Comparison of ENCODE assay signal across 2 cellular contexts in genomic region chr11:110856340-110856739, GRCh38.
TF ChIP-seq lines count a peak whose summit lies in the region.

No MANE protein-coding gene starts in this region.

TF ChIP-seq in IMR-90, 13 proteins besides CTCF, POLR2A, EP300 and RAD21:
- TF ChIP-seq NFE2L2 (IDR thresholded peaks at IDR 0.05; ENCODE audit: low read depth, low read length) (no peak), MAZ (IDR thresholded peaks at IDR 0.05; ENCODE audit: borderline replicate concordance, low read depth, low read length) (no peak), ELK1 (IDR thresholded peaks at IDR 0.05; ENCODE audit: borderline replicate concordance, low read depth, low read length) (no peak), USF2 (IDR thresholded peaks at IDR 0.05; ENCODE audit: low read depth, low read length) (no peak), MAFK (IDR thresholded peaks at IDR 0.05; ENCODE audit: low read depth, low read length) (no peak), RCOR1 (IDR thresholded peaks at IDR 0.05; ENCODE audit: insufficient replicate concordance, low read length) (no peak), FOS (IDR thresholded peaks at IDR 0.05; ENCODE audit: low read depth, low read length) (no peak), MXI1 (IDR thresholded peaks at IDR 0.05; ENCODE audit: borderline replicate concordance, low read depth, low read length) (no peak), CHD1 (IDR thresholded peaks at IDR 0.05; ENCODE audit: low read depth, low read length) (no peak), BHLHE40 (IDR thresholded peaks at IDR 0.05; ENCODE audit: low read depth, low read length) (no peak), SMC3 (IDR thresholded peaks at IDR 0.05; ENCODE audit: low read depth, low read length) (no peak), RFX5 (IDR thresholded peaks at IDR 0.05; ENCODE audit: low read depth, low read length) (no peak), CEBPB (IDR thresholded peaks at IDR 0.05; ENCODE audit: low read depth, low read length) (no peak)
TF ChIP-seq in IMR-90: peak in this region for 0.

TF ChIP-seq in K562, 482 proteins besides CTCF, POLR2A, EP300 and RAD21:
- TF ChIP-seq FOXK2 (conservative IDR thresholded peaks at IDR 0.05 in 1 of 2, IDR thresholded peaks at IDR 0.05 in 1 of 2; ENCODE audit: low read depth in 2 of 2) (no peak), YY1 (IDR thresholded peaks at IDR 0.05; ENCODE audit: borderline replicate concordance in 1 of 3, control insufficient read depth in 1 of 3, extremely low read depth in 1 of 3, insufficient read depth in 3 of 3, insufficient read length in 1 of 3, insufficient replicate concordance in 2 of 3, low read depth in 1 of 3, low read length in 2 of 3) (no peak), MXD1 (CRISPR knock-in tag; IDR thresholded peaks at IDR 0.05; ENCODE audit: borderline replicate concordance, poor library complexity, severe bottlenecking) (no peak), ZMIZ1 (IDR thresholded peaks at IDR 0.05; ENCODE audit: low read depth in 2 of 2, low read length in 2 of 2) (no peak), BRD9 (IDR thresholded peaks at IDR 0.05; ENCODE audit: low read depth, partially characterized antibody) (no peak), ZNF324 (CRISPR knock-in tag; IDR thresholded peaks at IDR 0.05) (peak; percentile 72), NFIC (IDR thresholded peaks at IDR 0.05) (no peak), FOXA3 (CRISPR knock-in tag; conservative IDR thresholded peaks at IDR 0.05 in 1 of 2, IDR thresholded peaks at IDR 0.05 in 1 of 2) (no peak), ZBTB33 (CRISPR knock-in tag; IDR thresholded peaks at IDR 0.05) (no peak), RB1 (IDR thresholded peaks at IDR 0.05; ENCODE audit: low read depth) (no peak), ZNF232 (CRISPR knock-in tag; IDR thresholded peaks at IDR 0.05) (no peak), MCM2 (IDR thresholded peaks at IDR 0.05; ENCODE audit: low read depth) (no peak), PREB (CRISPR knock-in tag; IDR thresholded peaks at IDR 0.05) (no peak), BRD4 (IDR thresholded peaks at IDR 0.05) (no peak), EP400 (IDR thresholded peaks at IDR 0.05) (no peak), ARNT (IDR thresholded peaks at IDR 0.05) (no peak), ZNF239 (CRISPR knock-in tag; IDR thresholded peaks at IDR 0.05) (peak; percentile 90), MECOM (CRISPR knock-in tag; IDR thresholded peaks at IDR 0.05) (no peak), ZC3H4 (CRISPR knock-in tag; IDR thresholded peaks at IDR 0.05; ENCODE audit: borderline replicate concordance) (no peak), TAF9B (IDR thresholded peaks at IDR 0.05; ENCODE audit: partially characterized antibody) (no peak), TCF15 (CRISPR knock-in tag; IDR thresholded peaks at IDR 0.05) (no peak), NCOA6 (IDR thresholded peaks at IDR 0.05) (no peak), RBM25 (IDR thresholded peaks at IDR 0.05; ENCODE audit: low read depth, low read length, severe bottlenecking) (peak; percentile 3), ZNF274 (IDR thresholded peaks at IDR 0.05; ENCODE audit: borderline replicate concordance, low read depth, low read length) (no peak), ZBTB34 (CRISPR knock-in tag; IDR thresholded peaks at IDR 0.05) (no peak), BRF2 (IDR thresholded peaks at IDR 0.05; ENCODE audit: borderline replicate concordance, insufficient read depth, insufficient read length) (no peak)
